1 cellular context compared by ENCODE assay signal in the genomic region with DNA sequence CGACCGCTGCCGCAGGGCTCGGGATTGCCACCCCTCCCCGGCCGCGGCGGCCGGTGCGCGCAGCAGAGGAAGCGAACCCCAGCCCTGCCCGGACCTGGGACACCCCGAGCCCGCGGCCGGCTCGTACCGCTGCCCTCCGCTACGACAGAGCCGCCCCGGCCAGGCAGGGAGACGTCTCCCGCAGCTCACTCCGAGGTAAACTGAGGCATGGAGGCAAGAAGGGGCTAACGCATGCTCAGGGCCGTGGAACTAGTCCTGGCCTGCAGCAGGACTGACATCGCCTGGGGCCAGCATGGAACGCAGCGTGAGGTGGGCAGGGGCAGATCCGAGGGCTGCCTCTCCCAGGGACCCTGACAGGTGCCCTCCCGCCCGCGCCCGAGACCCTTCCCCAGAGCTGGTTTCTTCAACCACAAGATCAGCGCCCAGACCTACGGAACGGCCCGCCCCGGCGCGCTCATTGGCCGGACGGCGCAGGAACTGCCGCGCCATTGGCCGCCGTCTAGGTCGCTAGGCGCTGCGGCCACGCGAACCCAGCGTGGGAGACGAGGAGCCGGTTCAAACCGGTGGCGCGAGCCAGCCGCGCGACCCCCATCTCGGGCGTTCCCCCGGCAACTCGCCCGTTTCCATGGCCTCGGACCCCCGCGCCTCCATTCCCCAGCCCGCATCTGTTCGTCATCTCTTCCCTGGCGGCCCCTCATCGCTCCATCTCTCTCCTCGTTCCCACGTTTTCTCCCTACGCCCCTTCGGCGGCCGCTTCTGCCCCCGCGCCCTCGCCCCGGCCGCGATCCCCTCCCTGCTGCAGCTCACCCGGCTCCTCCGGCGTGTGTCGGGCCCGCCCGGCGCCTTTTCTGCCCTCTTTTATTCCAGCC.
TF ChIP-seq lines count a peak whose summit lies in the region.

Gene SLC43A2 (minus strand): TSS at position 848 of the 869 bp plus-strand sequence. CDS start 960 bp downstream, outside the sequence.

TF ChIP-seq in K562, 482 proteins besides CTCF, POLR2A, EP300 and RAD21 (continued from another document and continues in another):
- TF ChIP-seq, protein P1, sequence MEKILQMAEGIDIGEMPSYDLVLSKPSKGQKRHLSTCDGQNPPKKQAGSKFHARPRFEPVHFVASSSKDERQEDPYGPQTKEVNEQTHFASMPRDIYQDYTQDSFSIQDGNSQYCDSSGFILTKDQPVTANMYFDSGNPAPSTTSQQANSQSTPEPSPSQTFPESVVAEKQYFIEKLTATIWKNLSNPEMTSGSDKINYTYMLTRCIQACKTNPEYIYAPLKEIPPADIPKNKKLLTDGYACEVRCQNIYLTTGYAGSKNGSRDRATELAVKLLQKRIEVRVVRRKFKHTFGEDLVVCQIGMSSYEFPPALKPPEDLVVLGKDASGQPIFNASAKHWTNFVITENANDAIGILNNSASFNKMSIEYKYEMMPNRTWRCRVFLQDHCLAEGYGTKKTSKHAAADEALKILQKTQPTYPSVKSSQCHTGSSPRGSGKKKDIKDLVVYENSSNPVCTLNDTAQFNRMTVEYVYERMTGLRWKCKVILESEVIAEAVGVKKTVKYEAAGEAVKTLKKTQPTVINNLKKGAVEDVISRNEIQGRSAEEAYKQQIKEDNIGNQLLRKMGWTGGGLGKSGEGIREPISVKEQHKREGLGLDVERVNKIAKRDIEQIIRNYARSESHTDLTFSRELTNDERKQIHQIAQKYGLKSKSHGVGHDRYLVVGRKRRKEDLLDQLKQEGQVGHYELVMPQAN (IDR thresholded peaks at IDR 0.05; ENCODE audit: borderline replicate concordance): peak; percentile 79
- TF ChIP-seq CBFA2T2 (conservative IDR thresholded peaks at IDR 0.05) (no peak), ZNF445 (CRISPR knock-in tag; IDR thresholded peaks at IDR 0.05; ENCODE audit: low read depth) (no peak), C11orf30 (IDR thresholded peaks at IDR 0.05; ENCODE audit: low read depth) (no peak), CHD2 (IDR thresholded peaks at IDR 0.05; ENCODE audit: low read depth, low read length) (peak; percentile 38; the same call in 1 of the 2 replicates), ZNF77 (CRISPR knock-in tag; IDR thresholded peaks at IDR 0.05) (no peak), POLR3G (IDR thresholded peaks at IDR 0.05; ENCODE audit: extremely low read depth, insufficient read length, insufficient replicate concordance) (no peak), HOXB6 (CRISPR knock-in tag; IDR thresholded peaks at IDR 0.05; ENCODE audit: borderline replicate concordance) (no peak), RBFOX2 (IDR thresholded peaks at IDR 0.05; ENCODE audit: low read depth, low read length) (peak; percentile 85), MAFG (tag; conservative IDR thresholded peaks at IDR 0.05) (no peak), IRF2 (CRISPR knock-in tag; IDR thresholded peaks at IDR 0.05) (no peak), MAX (CRISPR knock-in tag; IDR thresholded peaks at IDR 0.05) (peak; percentile 74; the same call in 1 of the 2 replicates), MYNN (IDR thresholded peaks at IDR 0.05) (no peak), MYNN (CRISPR knock-in tag; IDR thresholded peaks at IDR 0.05) (no peak), STAT5B (CRISPR knock-in tag; IDR thresholded peaks at IDR 0.05) (no peak), CBX8 (IDR thresholded peaks at IDR 0.05; ENCODE audit: borderline replicate concordance, extremely low read depth, low read depth, low read length, poor library complexity, severe bottlenecking) (no peak), SNRNP70 (optimal IDR thresholded peaks at IDR 0.05; ENCODE audit: low read depth, low read length) (no peak), TAF9B (IDR thresholded peaks at IDR 0.05; ENCODE audit: partially characterized antibody) (no peak), ZNF583 (CRISPR knock-in tag; IDR thresholded peaks at IDR 0.05) (no peak), ZNF263 (CRISPR knock-in tag; IDR thresholded peaks at IDR 0.05; ENCODE audit: borderline replicate concordance) (peak; percentile 35; the same call in 1 of the 2 replicates), ZNF197 (CRISPR knock-in tag; IDR thresholded peaks at IDR 0.05; ENCODE audit: low read depth) (no peak), HDAC1 (IDR thresholded peaks at IDR 0.05) (peak in 1 of 2 experiments; percentile 79; a peak in 2 of 4 replicates), ZC3H11A (IDR thresholded peaks at IDR 0.05; ENCODE audit: low read depth, low read length) (no peak), ZNF324 (CRISPR knock-in tag; IDR thresholded peaks at IDR 0.05) (no peak), CREB1 (IDR thresholded peaks at IDR 0.05) (no peak), CREB1 (CRISPR knock-in tag; IDR thresholded peaks at IDR 0.05) (no peak; the same call in 1 of the 2 replicates), XRCC4 (IDR thresholded peaks at IDR 0.05; ENCODE audit: extremely low read depth, insufficient read depth, insufficient read length) (no peak), TSHZ1 (CRISPR knock-in tag; IDR thresholded peaks at IDR 0.05) (no peak), SIN3B (IDR thresholded peaks at IDR 0.05; ENCODE audit: low read depth) (no peak), E2F6 (IDR thresholded peaks at IDR 0.05; ENCODE audit: borderline replicate concordance in 1 of 2, extremely low read depth in 1 of 2, insufficient read depth in 1 of 2, insufficient read length in 1 of 2, low read depth in 1 of 2, low read length in 1 of 2, poor library complexity in 1 of 2, severe bottlenecking in 1 of 2) (peak; percentile 69 to 78)
- TF ChIP-seq, protein P2, sequence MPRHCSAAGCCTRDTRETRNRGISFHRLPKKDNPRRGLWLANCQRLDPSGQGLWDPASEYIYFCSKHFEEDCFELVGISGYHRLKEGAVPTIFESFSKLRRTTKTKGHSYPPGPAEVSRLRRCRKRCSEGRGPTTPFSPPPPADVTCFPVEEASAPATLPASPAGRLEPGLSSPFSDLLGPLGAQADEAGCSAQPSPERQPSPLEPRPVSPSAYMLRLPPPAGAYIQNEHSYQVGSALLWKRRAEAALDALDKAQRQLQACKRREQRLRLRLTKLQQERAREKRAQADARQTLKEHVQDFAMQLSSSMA (CRISPR knock-in tag; IDR thresholded peaks at IDR 0.05): no peak
- TF ChIP-seq, protein P3, sequence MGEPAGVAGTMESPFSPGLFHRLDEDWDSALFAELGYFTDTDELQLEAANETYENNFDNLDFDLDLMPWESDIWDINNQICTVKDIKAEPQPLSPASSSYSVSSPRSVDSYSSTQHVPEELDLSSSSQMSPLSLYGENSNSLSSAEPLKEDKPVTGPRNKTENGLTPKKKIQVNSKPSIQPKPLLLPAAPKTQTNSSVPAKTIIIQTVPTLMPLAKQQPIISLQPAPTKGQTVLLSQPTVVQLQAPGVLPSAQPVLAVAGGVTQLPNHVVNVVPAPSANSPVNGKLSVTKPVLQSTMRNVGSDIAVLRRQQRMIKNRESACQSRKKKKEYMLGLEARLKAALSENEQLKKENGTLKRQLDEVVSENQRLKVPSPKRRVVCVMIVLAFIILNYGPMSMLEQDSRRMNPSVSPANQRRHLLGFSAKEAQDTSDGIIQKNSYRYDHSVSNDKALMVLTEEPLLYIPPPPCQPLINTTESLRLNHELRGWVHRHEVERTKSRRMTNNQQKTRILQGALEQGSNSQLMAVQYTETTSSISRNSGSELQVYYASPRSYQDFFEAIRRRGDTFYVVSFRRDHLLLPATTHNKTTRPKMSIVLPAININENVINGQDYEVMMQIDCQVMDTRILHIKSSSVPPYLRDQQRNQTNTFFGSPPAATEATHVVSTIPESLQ (CRISPR knock-in tag; IDR thresholded peaks at IDR 0.05): no peak
- TF ChIP-seq, protein P4, sequence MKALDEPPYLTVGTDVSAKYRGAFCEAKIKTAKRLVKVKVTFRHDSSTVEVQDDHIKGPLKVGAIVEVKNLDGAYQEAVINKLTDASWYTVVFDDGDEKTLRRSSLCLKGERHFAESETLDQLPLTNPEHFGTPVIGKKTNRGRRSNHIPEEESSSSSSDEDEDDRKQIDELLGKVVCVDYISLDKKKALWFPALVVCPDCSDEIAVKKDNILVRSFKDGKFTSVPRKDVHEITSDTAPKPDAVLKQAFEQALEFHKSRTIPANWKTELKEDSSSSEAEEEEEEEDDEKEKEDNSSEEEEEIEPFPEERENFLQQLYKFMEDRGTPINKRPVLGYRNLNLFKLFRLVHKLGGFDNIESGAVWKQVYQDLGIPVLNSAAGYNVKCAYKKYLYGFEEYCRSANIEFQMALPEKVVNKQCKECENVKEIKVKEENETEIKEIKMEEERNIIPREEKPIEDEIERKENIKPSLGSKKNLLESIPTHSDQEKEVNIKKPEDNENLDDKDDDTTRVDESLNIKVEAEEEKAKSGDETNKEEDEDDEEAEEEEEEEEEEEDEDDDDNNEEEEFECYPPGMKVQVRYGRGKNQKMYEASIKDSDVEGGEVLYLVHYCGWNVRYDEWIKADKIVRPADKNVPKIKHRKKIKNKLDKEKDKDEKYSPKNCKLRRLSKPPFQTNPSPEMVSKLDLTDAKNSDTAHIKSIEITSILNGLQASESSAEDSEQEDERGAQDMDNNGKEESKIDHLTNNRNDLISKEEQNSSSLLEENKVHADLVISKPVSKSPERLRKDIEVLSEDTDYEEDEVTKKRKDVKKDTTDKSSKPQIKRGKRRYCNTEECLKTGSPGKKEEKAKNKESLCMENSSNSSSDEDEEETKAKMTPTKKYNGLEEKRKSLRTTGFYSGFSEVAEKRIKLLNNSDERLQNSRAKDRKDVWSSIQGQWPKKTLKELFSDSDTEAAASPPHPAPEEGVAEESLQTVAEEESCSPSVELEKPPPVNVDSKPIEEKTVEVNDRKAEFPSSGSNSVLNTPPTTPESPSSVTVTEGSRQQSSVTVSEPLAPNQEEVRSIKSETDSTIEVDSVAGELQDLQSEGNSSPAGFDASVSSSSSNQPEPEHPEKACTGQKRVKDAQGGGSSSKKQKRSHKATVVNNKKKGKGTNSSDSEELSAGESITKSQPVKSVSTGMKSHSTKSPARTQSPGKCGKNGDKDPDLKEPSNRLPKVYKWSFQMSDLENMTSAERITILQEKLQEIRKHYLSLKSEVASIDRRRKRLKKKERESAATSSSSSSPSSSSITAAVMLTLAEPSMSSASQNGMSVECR (CRISPR knock-in tag; IDR thresholded peaks at IDR 0.05): peak; percentile 72
- TF ChIP-seq, protein P5, sequence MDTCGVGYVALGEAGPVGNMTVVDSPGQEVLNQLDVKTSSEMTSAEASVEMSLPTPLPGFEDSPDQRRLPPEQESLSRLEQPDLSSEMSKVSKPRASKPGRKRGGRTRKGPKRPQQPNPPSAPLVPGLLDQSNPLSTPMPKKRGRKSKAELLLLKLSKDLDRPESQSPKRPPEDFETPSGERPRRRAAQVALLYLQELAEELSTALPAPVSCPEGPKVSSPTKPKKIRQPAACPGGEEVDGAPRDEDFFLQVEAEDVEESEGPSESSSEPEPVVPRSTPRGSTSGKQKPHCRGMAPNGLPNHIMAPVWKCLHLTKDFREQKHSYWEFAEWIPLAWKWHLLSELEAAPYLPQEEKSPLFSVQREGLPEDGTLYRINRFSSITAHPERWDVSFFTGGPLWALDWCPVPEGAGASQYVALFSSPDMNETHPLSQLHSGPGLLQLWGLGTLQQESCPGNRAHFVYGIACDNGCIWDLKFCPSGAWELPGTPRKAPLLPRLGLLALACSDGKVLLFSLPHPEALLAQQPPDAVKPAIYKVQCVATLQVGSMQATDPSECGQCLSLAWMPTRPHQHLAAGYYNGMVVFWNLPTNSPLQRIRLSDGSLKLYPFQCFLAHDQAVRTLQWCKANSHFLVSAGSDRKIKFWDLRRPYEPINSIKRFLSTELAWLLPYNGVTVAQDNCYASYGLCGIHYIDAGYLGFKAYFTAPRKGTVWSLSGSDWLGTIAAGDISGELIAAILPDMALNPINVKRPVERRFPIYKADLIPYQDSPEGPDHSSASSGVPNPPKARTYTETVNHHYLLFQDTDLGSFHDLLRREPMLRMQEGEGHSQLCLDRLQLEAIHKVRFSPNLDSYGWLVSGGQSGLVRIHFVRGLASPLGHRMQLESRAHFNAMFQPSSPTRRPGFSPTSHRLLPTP (IDR thresholded peaks at IDR 0.05; ENCODE audit: borderline replicate concordance, extremely low read depth, insufficient read length): no peak
- TF ChIP-seq, protein P6, sequence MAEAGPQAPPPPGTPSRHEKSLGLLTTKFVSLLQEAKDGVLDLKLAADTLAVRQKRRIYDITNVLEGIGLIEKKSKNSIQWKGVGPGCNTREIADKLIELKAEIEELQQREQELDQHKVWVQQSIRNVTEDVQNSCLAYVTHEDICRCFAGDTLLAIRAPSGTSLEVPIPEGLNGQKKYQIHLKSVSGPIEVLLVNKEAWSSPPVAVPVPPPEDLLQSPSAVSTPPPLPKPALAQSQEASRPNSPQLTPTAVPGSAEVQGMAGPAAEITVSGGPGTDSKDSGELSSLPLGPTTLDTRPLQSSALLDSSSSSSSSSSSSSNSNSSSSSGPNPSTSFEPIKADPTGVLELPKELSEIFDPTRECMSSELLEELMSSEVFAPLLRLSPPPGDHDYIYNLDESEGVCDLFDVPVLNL (CRISPR knock-in tag; IDR thresholded peaks at IDR 0.05; ENCODE audit: low read depth): no peak
